Comparison of ENCODE assay signal across 13 cellular contexts in genomic region chr17:50359998-50360461, GRCh38.
"Had no signal": no experiment of that assay in that cellular context is flagged by ENCODE, and none has a peak within 500 bp of the region (broad histone marks: within the 10 kb centered on the region; RNA-seq: fewer than 3 reads in every experiment).

No MANE protein-coding gene starts in this region.

- H3K4me3 ChIP-seq: SJSA1, skin epidermis, upper lobe of right lung had no signal

- ATAC-seq: activated naive CD4-positive, alpha-beta T cell treated with anti-CD3 and anti-CD28 coated beads, Interleukin-2, amount 50 U/mL, for 72 hours; foreskin keratinocyte; natural killer cell treated with Interleukin-12 subunit alpha and Interleukin-12 subunit beta and Interleukin-15 and Interleukin-18, amount 100 ng/mL, for 72 hours; stimulated activated naive CD8-positive, alpha-beta T cell treated with anti-CD3 and anti-CD28 coated beads, Interleukin-15, Interleukin-2, amounts not matched to agents 100 U/mL and 50 U/mL, for 24 hours; upper lobe of right lung had no signal

- H3K27ac ChIP-seq: foreskin keratinocyte, SJSA1, skin epidermis, upper lobe of right lung had no signal

- DNase-seq: activated CD4-positive, alpha-beta T cell treated with anti-CD3 and anti-CD28 coated beads, Interleukin-2, amount 10 ng/mL, durations not matched to agents 7 days and 5 days; cerebellar nuclear complex; effector CD8-positive, alpha-beta T cell; foreskin keratinocyte; mesendoderm; retina; stimulated activated CD4-positive, alpha-beta T cell treated with anti-CD3 and anti-CD28 coated beads, Interleukin-4, amount 100 ng/mL, for 24 hours; stimulated activated naive CD8-positive, alpha-beta T cell treated with anti-CD3 and anti-CD28 coated beads, Interleukin-15, Interleukin-2, amounts not matched to agents 100 U/mL and 50 U/mL, for 24 hours; upper lobe of right lung had no signal

- H3K4me1 ChIP-seq: foreskin keratinocyte had no signal

- H3K9me3 ChIP-seq: SJSA1, upper lobe of right lung had no signal

- H3K27me3 ChIP-seq: foreskin keratinocyte, SJSA1, upper lobe of right lung had no signal
